Comparison of ENCODE assay signal across 14 cellular contexts in the genomic region with DNA sequence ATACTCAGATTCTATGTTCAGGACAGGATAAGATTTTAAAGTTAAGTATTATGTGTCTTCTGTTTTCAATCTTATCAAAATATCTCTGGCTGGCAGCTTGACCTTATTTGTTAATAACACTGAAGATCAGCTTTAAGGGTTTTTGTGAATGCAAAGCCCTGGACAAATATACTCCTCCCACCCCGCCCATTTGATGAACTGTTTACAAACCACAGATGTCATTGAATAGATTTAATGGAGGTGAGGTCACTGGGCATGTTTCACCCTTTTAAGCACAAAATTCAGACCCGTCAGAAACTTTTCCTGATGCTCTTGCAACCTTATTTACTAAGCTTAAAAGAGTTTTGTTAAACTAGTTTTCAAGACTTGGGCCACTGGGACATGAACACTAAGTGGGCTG. TPM values are rescaled to one million over a fixed set of nuclear protein-coding genes. Genes with fewer than 3 reads are reported as not detected.
DNase-seq lines count a peak whose midpoint lies in the region; TF ChIP-seq lines count a peak whose summit lies in the region.
"Had no signal": no experiment of that assay in that cellular context is flagged by ENCODE, and none has a peak within 500 bp of the region (broad histone marks: within the 10 kb centered on the region; RNA-seq: fewer than 3 reads in every experiment).

No MANE protein-coding gene starts in this region.

- 33 to 42% methylated on average over 2 of the region's 2 CpGs for WGBS in esophagus squamous epithelium, 2 donors

- TF ChIP-seq POLR2A in vagina (IDR thresholded peaks at IDR 0.05): no peak
- no peak for TF ChIP-seq POLR2A in esophagus squamous epithelium (IDR thresholded peaks at IDR 0.05)

- H3K4me3 ChIP-seq in MG63 (no peak overlapping the region), neutrophil (ENCODE audit: low read depth in 1 of 2, low read length in 1 of 2) (peak overlapping the region; percentile 6 to 31), vagina (no peak overlapping the region), esophagus squamous epithelium (no peak overlapping the region)
- H3K4me3 ChIP-seq: heart right ventricle, neural progenitor cell, testis had no signal

- H3K4me1 ChIP-seq in neutrophil (ENCODE audit: control insufficient read depth in 1 of 2, insufficient read depth in 1 of 2, low read depth in 1 of 2, low read length in 1 of 2) (peaks cover 68 to 85% of the 10 kb centered on the region in 2 experiments), vagina (peaks cover 25% of the 10 kb centered on the region), esophagus squamous epithelium (peaks cover 0 to 40% (median 4%) of the 10 kb centered on the region in 3 donors)
- H3K4me1 ChIP-seq: neural progenitor cell had no signal

- H3K27me3 ChIP-seq in MG63: no peaks in the 10 kb centered on the region
- no peaks in the 10 kb centered on the region for H3K27me3 ChIP-seq in neutrophil
- no peaks in the 10 kb centered on the region for H3K27me3 ChIP-seq in vagina
- no peaks in the 10 kb centered on the region for H3K27me3 ChIP-seq in esophagus squamous epithelium
- H3K27me3 ChIP-seq: heart right ventricle, neural progenitor cell, testis had no signal

- H3K27ac ChIP-seq in neutrophil: peak overlapping the region; percentile 97
- no peak overlapping the region for H3K27ac ChIP-seq in vagina
- H3K27ac ChIP-seq in esophagus squamous epithelium: peak overlapping the region in 1 of 4 donors; percentile 19
- H3K27ac ChIP-seq: neural progenitor cell, testis had no signal

- H3K9me3 ChIP-seq in MG63 (no peaks in the 10 kb centered on the region), neutrophil (no peaks in the 10 kb centered on the region), vagina (no peaks in the 10 kb centered on the region), esophagus squamous epithelium (no peaks in the 10 kb centered on the region)
- H3K9me3 ChIP-seq: heart right ventricle, testis had no signal

- no peaks in the 10 kb centered on the region for H3K36me3 ChIP-seq in MG63
- H3K36me3 ChIP-seq in neutrophil: no peaks in the 10 kb centered on the region
- no peaks in the 10 kb centered on the region for H3K36me3 ChIP-seq in vagina
- H3K36me3 ChIP-seq in esophagus squamous epithelium: no peaks in the 10 kb centered on the region
- H3K36me3 ChIP-seq: heart right ventricle, neural progenitor cell had no signal

- DNase-seq in NCI-H1092 treated with DMSO at 0.1 percent for 48 hours (lab: John Stamatoyannopoulos, UW): peak; percentile 4
- no peak for DNase-seq in NCI-H1092 (lab: John Stamatoyannopoulos, UW)
- peak; percentile 7 for DNase-seq in MG63
- peak; percentile 49 to 68 for DNase-seq in SHP77 (lab: John Stamatoyannopoulos, UW)
- no peak for DNase-seq in vagina (ENCODE audit: extremely low spot score in 2 of 2)
- DNase-seq in dedifferentiated amniotic fluid mesenchymal stem cell (ENCODE audit: extremely low spot score): no peak
- no peak for DNase-seq in esophagus squamous epithelium (lab: John Stamatoyannopoulos, UW)
- DNase-seq: activated CD4-positive, alpha-beta memory T cell treated with anti-CD3 and anti-CD28 coated beads for 36 hours; stimulated activated CD4-positive, alpha-beta T cell treated with anti-CD3 and anti-CD28 coated beads, Interleukin-2, amount 100 ng/mL, for 48 hours; stimulated activated CD8-positive, alpha-beta memory T cell treated with anti-CD3 and anti-CD28 coated beads, Interleukin-4, amount 100 ng/mL, for 48 hours had no signal

- TF ChIP-seq CTCF in neutrophil (IDR thresholded peaks at IDR 0.05): no peak
- no peak for TF ChIP-seq CTCF in vagina (IDR thresholded peaks at IDR 0.05)
- no peak for TF ChIP-seq CTCF in esophagus squamous epithelium (IDR thresholded peaks at IDR 0.05)

- intact Hi-C loops in vagina (cut with DNase I) (no loop called here), esophagus squamous epithelium (cut with DNase I) (no loop called here)

RNA-seq across cellular contexts. Expression of a gene that starts 10.1 kb away (rescaled TPM):
- 4.5 and 12.3 TPM in 2 replicates for total RNA-seq in MG63 (2014; rRNA removed; shearing (Covaris generic); ENCODE audit: low replicate concordance)
- total RNA-seq in vagina: 0.49 TPM
- 10 to 100 TPM in 1 of 4 donors, 1 to 10 TPM in 1, under 1 TPM in 1, not detected in 1; 0.76 to 90.2 (median 2.4) TPM for total RNA-seq in esophagus squamous epithelium
- total RNA-seq: testis had no signal

Comparison
In these comparisons a context has a peak if more than half of its experiments do, and no peak if none do; other contexts are left out.
1. DNase-seq: peak in NCI-H1092 treated with DMSO at 0.1 percent for 48 hours (single experiment), MG63 (single experiment) and SHP77 (2 of 2); none in NCI-H1092 (single experiment), vagina (0 of 2), dedifferentiated amniotic fluid mesenchymal stem cell (single experiment) and esophagus squamous epithelium (single experiment).
2. H3K4me3 ChIP-seq: peak in neutrophil (2 of 2); none in MG63 (single experiment), vagina (0 of 2) and esophagus squamous epithelium (0 of 4).